In genomic region chr4:6917445-6918241, GRCh38 we compare ENCODE assay signal across 8 cellular contexts. TPM values are rescaled to one million over a fixed set of nuclear protein-coding genes. Genes with fewer than 3 reads are reported as not detected.
DNase-seq lines count a peak whose midpoint lies in the region; ATAC-seq and TF ChIP-seq lines count a peak whose summit lies in the region.

No MANE protein-coding gene starts in this region.

- 14 to 25% (median 18%) methylated on average over 18 of the region's 18 CpGs for WGBS in ovary, 3 donors

- intact Hi-C loops in ovary (cut with DNase I), result loop anchor here in 2 of 4 donors (5.0 to 10.0 kb wide), 3 partner anchors 70 to 157 kb away; partner anchors contain the start of gene TADA2B (in 1 of the 2)

- H3K4me1 ChIP-seq in ovary (ENCODE audit: insufficient read depth), result peaks cover 18% of the 10 kb centered on the region

- H3K4me3 Mint-ChIP-seq in activated T-cell treated with anti-CD3 and anti-CD28 coated beads, Interleukin-2, amount 50 U/mL, for 24 hours, result peak overlapping the region; percentile 30

- H3K27me3 ChIP-seq in ovary, result no peaks in the 10 kb centered on the region

- peak overlapping the region; percentile 76 for H3K27ac Mint-ChIP-seq in activated T-cell treated with anti-CD3 and anti-CD28 coated beads, Interleukin-2, amount 50 U/mL, for 24 hours

- peaks cover 77% of the 10 kb centered on the region for H3K4me1 Mint-ChIP-seq in activated T-cell treated with anti-CD3 and anti-CD28 coated beads, Interleukin-2, amount 50 U/mL, for 24 hours (ENCODE audit: low read depth)

- H3K27me3 Mint-ChIP-seq in activated T-cell treated with anti-CD3 and anti-CD28 coated beads, Interleukin-2, amount 50 U/mL, for 24 hours, result no peaks in the 10 kb centered on the region

- H3K27ac ChIP-seq in ovary, result peak overlapping the region; percentile 21 to 55

- peak; percentile 4 for DNase-seq in NCI-H2171 treated with DMSO at 0.1 percent for 48 hours (lab: John Stamatoyannopoulos, UW)
- no peak for DNase-seq in NCI-H2171 (lab: John Stamatoyannopoulos, UW)
- DNase-seq in NCI-H2107 treated with DMSO at 0.1 percent for 48 hours (lab: John Stamatoyannopoulos, UW; ENCODE audit: unreplicated experiment), result peak; percentile 46
- DNase-seq in activated T-cell treated with anti-CD3 and anti-CD28 coated beads, Interleukin-2, amount 50 U/mL, for 24 hours, result peak; percentile 51
- DNase-seq in foreskin fibroblast, result no peak
- peak; percentile 64 to 81 (median 70) for DNase-seq in ovary

- H3K9me3 Mint-ChIP-seq in activated T-cell treated with anti-CD3 and anti-CD28 coated beads, Interleukin-2, amount 50 U/mL, for 24 hours, result no peaks in the 10 kb centered on the region

- H3K9me3 ChIP-seq in ovary, result no peaks in the 10 kb centered on the region

- no peaks in the 10 kb centered on the region for H3K36me3 ChIP-seq in ovary

- no peak for TF ChIP-seq POLR2A in ovary (IDR thresholded peaks at IDR 0.05)

- peak; percentile 20 for TF ChIP-seq EP300 in ovary (IDR thresholded peaks at IDR 0.05)

- TF ChIP-seq CTCF in foreskin fibroblast (IDR thresholded peaks at IDR 0.05; ENCODE audit: low read depth, low read length), result peak; percentile 34
- peak in 2 of 3 donors; percentile 40 to 44 for TF ChIP-seq CTCF in ovary (IDR thresholded peaks at IDR 0.05)

- ATAC-seq in HG02938 (IDR thresholded peaks at IDR 0.05; ENCODE audit: unreplicated experiment) (peak; percentile 68), GM18870 (IDR thresholded peaks at IDR 0.05; ENCODE audit: unreplicated experiment) (no peak)

- peaks cover 9% of the 10 kb centered on the region for H3K36me3 Mint-ChIP-seq in activated T-cell treated with anti-CD3 and anti-CD28 coated beads, Interleukin-2, amount 50 U/mL, for 24 hours (ENCODE audit: low read depth)

- H3K4me3 ChIP-seq in foreskin fibroblast (ENCODE audit: low read depth in 1 of 2, low read length in 2 of 2) (no peak overlapping the region), ovary (no peak overlapping the region)

RNA-seq across cellular contexts. Expression of gene TBC1D14, which starts 8.0 kb away (rescaled TPM):
- 10 to 100 TPM; 19.9 to 39.6 (median 34.4) TPM for total RNA-seq in ovary
- 10 to 100 TPM; 24.7 to 40.0 TPM for polyA plus RNA-seq in ovary

Comparison
In these comparisons a context has a peak if more than half of its experiments do, and no peak if none do; other contexts are left out.
1. DNase-seq: peak in NCI-H2171 treated with DMSO at 0.1 percent for 48 hours (single experiment), NCI-H2107 treated with DMSO at 0.1 percent for 48 hours (single experiment), activated T-cell treated with anti-CD3 and anti-CD28 coated beads, Interleukin-2, amount 50 U/mL, for 24 hours (single experiment) and ovary (5 of 5); none in NCI-H2171 (single experiment) and foreskin fibroblast (0 of 2).